In genomic region chr5:57346336-57346735, GRCh38 we compare ENCODE assay signal across 24 cellular contexts.
"Had no signal": no experiment of that assay in that cellular context is flagged by ENCODE, and none has a peak within 500 bp of the region (broad histone marks: within the 10 kb centered on the region; RNA-seq: fewer than 3 reads in every experiment).

No MANE protein-coding gene starts in this region.

- ATAC-seq: foreskin keratinocyte; left colon; left ventricle myocardium superior; psoas muscle; right lobe of liver; stimulated activated effector memory CD8-positive, alpha-beta T cell treated with anti-CD3 and anti-CD28 coated beads, Interleukin-12 subunit alpha, Interleukin-12 subunit beta, amount 100 ng/mL, for 72 hours; stimulated activated naive CD8-positive, alpha-beta T cell treated with anti-CD3 and anti-CD28 coated beads, Interleukin-15, Interleukin-2, amounts not matched to agents 100 U/mL and 50 U/mL, for 24 hours had no signal

- H3K9me3 ChIP-seq: colonic mucosa, psoas muscle, right lobe of liver, suprapubic skin, thyroid gland, upper lobe of left lung, vagina had no signal

- H3K27me3 Mint-ChIP-seq: naive B cell had no signal

- H3K36me3 ChIP-seq: colonic mucosa, right lobe of liver, suprapubic skin, thyroid gland, upper lobe of left lung, vagina had no signal

- H3K4me3 ChIP-seq: colonic mucosa, hepatocyte, lung, psoas muscle, right lobe of liver, suprapubic skin, thyroid gland, upper lobe of left lung, vagina had no signal

- DNase-seq: colonic mucosa; dermis blood vessel endothelial cell; erythroblast; foreskin keratinocyte; head of caudate nucleus; left colon; left ventricle myocardium superior; mesenchymal stem cell; naive B cell; psoas muscle; retina; right lobe of liver; stimulated activated CD4-positive, alpha-beta T cell treated with anti-CD3 and anti-CD28 coated beads, Interleukin-4, amount 100 ng/mL, for 1 hour; stimulated activated CD8-positive, alpha-beta memory T cell treated with anti-CD3 and anti-CD28 coated beads, Interleukin-4, amount 100 ng/mL, for 48 hours; stimulated activated naive CD8-positive, alpha-beta T cell treated with anti-CD3 and anti-CD28 coated beads, Interleukin-15, Interleukin-2, amounts not matched to agents 100 U/mL and 50 U/mL, for 24 hours; thyroid gland; upper lobe of left lung had no signal

- H2AFZ ChIP-seq: hepatocyte, parathyroid adenoma had no signal

- H3K27me3 ChIP-seq: colonic mucosa, hepatocyte, right lobe of liver, suprapubic skin, thyroid gland, upper lobe of left lung, vagina had no signal

- H3K36me3 Mint-ChIP-seq: stimulated activated effector memory CD8-positive, alpha-beta T cell treated with anti-CD3 and anti-CD28 coated beads, Interleukin-12 subunit alpha, Interleukin-12 subunit beta, amount 100 ng/mL, for 72 hours had no signal

- H3K79me2 ChIP-seq: hepatocyte, parathyroid adenoma had no signal

- H3K9me3 Mint-ChIP-seq: nephron had no signal

- H3K4me1 Mint-ChIP-seq: naive B cell; stimulated activated effector memory CD8-positive, alpha-beta T cell treated with anti-CD3 and anti-CD28 coated beads, Interleukin-12 subunit alpha, Interleukin-12 subunit beta, amount 100 ng/mL, for 72 hours had no signal

- H3K27ac Mint-ChIP-seq: naive B cell; nephron; stimulated activated effector memory CD8-positive, alpha-beta T cell treated with anti-CD3 and anti-CD28 coated beads, Interleukin-12 subunit alpha, Interleukin-12 subunit beta, amount 100 ng/mL, for 72 hours had no signal

- H3K9ac ChIP-seq: parathyroid adenoma had no signal

- H3K4me1 ChIP-seq: colonic mucosa, foreskin keratinocyte, parathyroid adenoma, psoas muscle, right lobe of liver, upper lobe of left lung, vagina had no signal

- H3K4me2 ChIP-seq: hepatocyte had no signal

- H3K27ac ChIP-seq: colonic mucosa, foreskin keratinocyte, hepatocyte, parathyroid adenoma, psoas muscle, right lobe of liver, suprapubic skin, thyroid gland, upper lobe of left lung, vagina had no signal

- H3K4me3 Mint-ChIP-seq: naive B cell; nephron; stimulated activated effector memory CD8-positive, alpha-beta T cell treated with anti-CD3 and anti-CD28 coated beads, Interleukin-12 subunit alpha, Interleukin-12 subunit beta, amount 100 ng/mL, for 72 hours had no signal
